In genomic region chr1:150551784-150552691, GRCh38 we compare ENCODE assay signal across 9 cellular contexts. TPM values are rescaled to one million over a fixed set of nuclear protein-coding genes. Genes with fewer than 3 reads are reported as not detected.
DNase-seq lines count a peak whose midpoint lies in the region; ATAC-seq, FAIRE-seq and TF ChIP-seq lines count a peak whose summit lies in the region.
"Had no signal": no experiment of that assay in that cellular context is flagged by ENCODE, and none has a peak within 500 bp of the region (broad histone marks: within the 10 kb centered on the region; RNA-seq: fewer than 3 reads in every experiment).

No MANE protein-coding gene starts in this region.

- TF ChIP-seq EP300 in GM12878 (IDR thresholded peaks at IDR 0.05; ENCODE audit: borderline replicate concordance in 1 of 2, control insufficient read depth in 1 of 2, low read depth in 2 of 2, low read length in 2 of 2): no peak

- no peaks in the 10 kb centered on the region for H4K20me1 ChIP-seq in GM12878 (ENCODE audit: control insufficient read depth, insufficient read depth)

- H3K9me3 Mint-ChIP-seq in IgD-negative memory B cell: peaks cover 0 to 3% (median 0%) of the 10 kb centered on the region in 3 donors

- H3K9me3 ChIP-seq in GM12878 (replicated peaks; ENCODE audit: control insufficient read depth, insufficient read depth, low read length) (no peaks in the 10 kb centered on the region), skeletal muscle tissue (ENCODE audit: control insufficient read depth in 3 of 3, low read length in 3 of 3) (no peaks in the 10 kb centered on the region)

- SMC1A ChIA-PET in GM12878 (lab: Charles Lee; ENCODE audit: uncharacterized antibody, unreplicated experiment): interaction anchor here (1.1 kb wide), 1 partner anchor 69 kb away, joined by 3 read pairs; no protein-coding TSS in a partner anchor

- H3K27ac ChIP-seq in GM12878 (ENCODE audit: control insufficient read depth, insufficient read depth) (no peak overlapping the region), skeletal muscle tissue (ENCODE audit: low read depth, low read length) (peak overlapping the region; percentile 90)
- H3K27ac ChIP-seq: VCaP had no signal

- peak; percentile 88 for DNase-seq in A172 (ENCODE audit: low spot score)
- no peak for DNase-seq in GM12878 (ENCODE audit: low read depth, low spot score)
- peak; percentile 29 for DNase-seq in iPS-NIHi11 (ENCODE audit: low spot score)
- DNase-seq in central memory CD4-positive, alpha-beta T cell: no peak

- H3K4me1 ChIP-seq in GM12878 (ENCODE audit: control insufficient read depth, insufficient read depth, low read length) (peaks cover 3% of the 10 kb centered on the region; the same call in 1 of the 2 replicates), skeletal muscle tissue (ENCODE audit: control insufficient read depth in 3 of 3, insufficient read depth in 3 of 3, low read length in 3 of 3) (peaks cover 30 to 47% (median 32%) of the 10 kb centered on the region in 3 donors)

- H3K9ac ChIP-seq in GM12878 (ENCODE audit: control insufficient read depth, insufficient read depth, low read length): no peak overlapping the region
- H3K9ac ChIP-seq in skeletal muscle tissue (ENCODE audit: low read depth in 1 of 3, low read length in 3 of 3): peak overlapping the region; percentile 12 to 40 (median 19)

- RAD21 ChIA-PET in GM12878 (lab: Charles Lee; ENCODE audit: unreplicated experiment): no interaction called here

- POLR2A ChIA-PET in GM12878 (lab: Charles Lee): interaction anchor here (0.5 to 0.7 kb wide), 3 partner anchors 13 to 200 kb away, joined by 3 to 6 read pairs (median 5); no protein-coding TSS in a partner anchor

- BruUV-seq in GM12878 (replicated peaks; lab: Mats Ljungman, UMichigan): no TSS peak

- peaks cover 2% of the 10 kb centered on the region for H3K36me3 Mint-ChIP-seq in IgD-negative memory B cell

- H3K4me3 Mint-ChIP-seq in IgD-negative memory B cell: peak overlapping the region in 2 of 4 donors; percentile 58

- no peak overlapping the region for H2AFZ ChIP-seq in GM12878 (ENCODE audit: control insufficient read depth, low read depth, low read length)

- TF ChIP-seq POLR2A in GM12878 (IDR thresholded peaks at IDR 0.05; ENCODE audit: low read depth, low read length): no peak

- H3K27ac Mint-ChIP-seq in IgD-negative memory B cell: peak overlapping the region in 2 of 3 donors; percentile 43 to 65

- no peaks in the 10 kb centered on the region for H3K36me3 ChIP-seq in GM12878 (ENCODE audit: control insufficient read depth in 2 of 2, insufficient read depth in 2 of 2, low read length in 1 of 2)
- H3K36me3 ChIP-seq in skeletal muscle tissue (ENCODE audit: control insufficient read depth in 3 of 3, insufficient read depth in 3 of 3, low read length in 3 of 3): peaks cover 9 to 11% (median 10%) of the 10 kb centered on the region in 3 donors

- no peak for TF ChIP-seq RAD21 in GM12878 (IDR thresholded peaks at IDR 0.05; ENCODE audit: insufficient read depth, low read depth, low read length)

- H3K4me3 ChIP-seq in GM12878 (no peak overlapping the region), skeletal muscle tissue (ENCODE audit: low read length in 3 of 3) (no peak overlapping the region)

- H3K4me1 Mint-ChIP-seq in IgD-negative memory B cell: peaks cover 12 to 22% (median 13%) of the 10 kb centered on the region in 3 donors

- intact Hi-C loops in GM12878 (cut with micrococcal nuclease; ENCODE audit: unreplicated experiment): no loop called here

- peaks cover 18% of the 10 kb centered on the region for H3K27me3 Mint-ChIP-seq in IgD-negative memory B cell

- H3K79me2 ChIP-seq in GM12878 (ENCODE audit: control insufficient read depth, insufficient read depth, low read length): no peaks in the 10 kb centered on the region

- no peak overlapping the region for H3K4me2 ChIP-seq in GM12878 (ENCODE audit: control insufficient read depth, insufficient read depth)

- TF ChIP-seq CTCF in GM12878 (IDR thresholded peaks at IDR 0.05 in 2 of 3, conservative IDR thresholded peaks at IDR 0.05 in 1 of 3; ENCODE audit: control insufficient read depth in 2 of 3, extremely low read depth in 1 of 3, insufficient read depth in 1 of 3, low read depth in 3 of 3, low read length in 3 of 3): no peak

- in situ Hi-C loops in GM12878 (cut with MboI): no loop called here

- 19% methylated on average over 10 of the region's 10 CpGs for WGBS in GM12878 (ENCODE audit: insufficient coverage, insufficient replicate concordance, low lambda C conversion rate, missing lambda C conversion rate)

- ATAC-seq in GM12878 (peak; percentile 5; the same call in 2 of the 3 replicates), GM21367 (IDR thresholded peaks at IDR 0.05; ENCODE audit: unreplicated experiment) (no peak), HG03565 (IDR thresholded peaks at IDR 0.05; ENCODE audit: unreplicated experiment) (no peak)

- H3K27me3 ChIP-seq in GM12878 (replicated peaks in 1 of 2; ENCODE audit: control insufficient read depth in 2 of 2, insufficient read depth in 2 of 2, low read length in 1 of 2): no peaks in the 10 kb centered on the region; a peak in 1 of 4 replicates
- H3K27me3 ChIP-seq in skeletal muscle tissue (ENCODE audit: control insufficient read depth in 3 of 3, insufficient read depth in 3 of 3, low read length in 3 of 3): no peaks in the 10 kb centered on the region

- CTCF ChIA-PET in GM12878 (lab: Yijun Ruan, JAX): interaction anchor here (1.1 to 2.9 kb wide), 3 partner anchors 8 to 20 kb away, joined by 3 to 14 read pairs (median 8); no protein-coding TSS in a partner anchor

- FAIRE-seq in GM12878 (lab: Jason Lieb, UNC): peak; percentile 31

RNA-seq across cellular contexts. Expression of gene ADAMTSL4, which starts 2.8 kb away (rescaled TPM):
- 0.38 and 2.3 TPM in 2 replicates for total RNA-seq in A172 (2014; rRNA removed; shearing (Covaris generic))
- polyA plus RNA-seq in IgD-negative memory B cell (0.30 TPM), GM12878 (2011; rRNA removed) (not detected in 2 replicates), GM12878 (2014; fragmentation: Illumina TruSeq; extraction: Trizol) (not detected in 2 replicates), GM12878 (2014; fragmentation: Nextera tagmentation; extraction: Ambion mirVana) (under 1 TPM; 0.04 to 0.05 TPM), GM12878 (2014; rRNA removed) (not detected in 2 replicates), GM12878 (2016; fragmentation: Nextera tagmentation; extraction: Ambion mirVana) (under 1 TPM; 0.04 to 0.09 TPM)
- total RNA-seq in GM12878 (2013; cell fraction: nucleolus; rRNA removed): not detected in 2 replicates
- total RNA-seq in GM12878 (2014; rRNA removed) (not detected in 2 replicates), GM12878 (2014; rRNA removed; fragmentation: Illumina TruSeq; extraction: Trizol) (not detected in 2 replicates), GM12878 (2021) (0.15 and 0.21 TPM in 2 replicates), skeletal muscle tissue (12.0 TPM)
- 0.35 TPM for polyA plus RNA-seq in GM12878 (2011; ENCODE audit: low read depth)
- not detected in 2 replicates for polyA plus RNA-seq in GM12878 (2011; cell fraction: cytosol; rRNA removed)
- 0.06 and 0.15 TPM in 2 replicates for polyA plus RNA-seq in GM12878 (2011; cell fraction: nucleus; rRNA removed)
- polyA plus RNA-seq in GM12878 (2012): 0.13 and 0.49 TPM in 2 replicates
- 0.07 TPM in 1 of 2 replicates, not detected in the other for polyA minus RNA-seq in GM12878 (2011; rRNA and poly(A)+ RNA removed)
- polyA minus RNA-seq in GM12878 (2011; cell fraction: cytosol; rRNA and poly(A)+ RNA removed): not detected in 2 replicates
- polyA minus RNA-seq in GM12878 (2011; cell fraction: nucleus; rRNA and poly(A)+ RNA removed): not detected in 2 replicates

RNA-seq across cellular contexts. Expression of gene MCL1, which starts 27.4 kb away (rescaled TPM):
- total RNA-seq in A172 (2014; rRNA removed; shearing (Covaris generic)): 224 and 246 TPM in 2 replicates
- polyA plus RNA-seq in IgD-negative memory B cell (99.6 TPM), GM12878 (2011; rRNA removed) (102 and 141 TPM in 2 replicates), GM12878 (2014; fragmentation: Illumina TruSeq; extraction: Trizol) (109 and 133 TPM in 2 replicates), GM12878 (2014; fragmentation: Nextera tagmentation; extraction: Ambion mirVana) (10 to 100 TPM; 18.1 to 25.5 TPM), GM12878 (2014; rRNA removed) (74.7 and 80.2 TPM in 2 replicates), GM12878 (2016; fragmentation: Nextera tagmentation; extraction: Ambion mirVana) (10 to 100 TPM; 52.6 to 60.3 TPM)
- total RNA-seq in GM12878 (2013; cell fraction: nucleolus; rRNA removed): 113 and 120 TPM in 2 replicates
- total RNA-seq in GM12878 (2014; rRNA removed) (92.5 and 101 TPM in 2 replicates), GM12878 (2014; rRNA removed; fragmentation: Illumina TruSeq; extraction: Trizol) (99.4 and 99.6 TPM in 2 replicates), GM12878 (2021) (142 and 148 TPM in 2 replicates), skeletal muscle tissue (157 TPM)
- 89.1 TPM for polyA plus RNA-seq in GM12878 (2011; ENCODE audit: low read depth)
- polyA plus RNA-seq in GM12878 (2011; cell fraction: cytosol; rRNA removed): 47.3 and 50.1 TPM in 2 replicates
- polyA plus RNA-seq in GM12878 (2011; cell fraction: nucleus; rRNA removed): 96.0 and 105 TPM in 2 replicates
- polyA plus RNA-seq in GM12878 (2012): 124 and 128 TPM in 2 replicates
- 86.6 and 103 TPM in 2 replicates for polyA minus RNA-seq in GM12878 (2011; rRNA and poly(A)+ RNA removed)
- polyA minus RNA-seq in GM12878 (2011; cell fraction: cytosol; rRNA and poly(A)+ RNA removed): 37.0 and 38.8 TPM in 2 replicates
- polyA minus RNA-seq in GM12878 (2011; cell fraction: nucleus; rRNA and poly(A)+ RNA removed): 89.3 and 122 TPM in 2 replicates

RNA-seq across cellular contexts. Expression of gene FALEC, which starts 36.5 kb away (rescaled TPM):
- 0.55 TPM in 1 of 2 replicates, not detected in the other for total RNA-seq in A172 (2014; rRNA removed; shearing (Covaris generic))
- polyA plus RNA-seq in IgD-negative memory B cell (1.0 TPM), GM12878 (2011; rRNA removed) (0.27 TPM in 1 of 2 replicates, not detected in the other), GM12878 (2014; fragmentation: Illumina TruSeq; extraction: Trizol) (0.40 TPM in 1 of 2 replicates, not detected in the other), GM12878 (2014; fragmentation: Nextera tagmentation; extraction: Ambion mirVana) (under 1 TPM in 1 of 2 experiments, not detected in 1; 0.21 TPM), GM12878 (2014; rRNA removed) (not detected in 2 replicates), GM12878 (2016; fragmentation: Nextera tagmentation; extraction: Ambion mirVana) (under 1 TPM; 0.32 to 0.71 TPM)
- total RNA-seq in GM12878 (2013; cell fraction: nucleolus; rRNA removed): not detected in 2 replicates
- total RNA-seq in GM12878 (2014; rRNA removed) (not detected in 2 replicates), GM12878 (2014; rRNA removed; fragmentation: Illumina TruSeq; extraction: Trizol) (0.31 and 0.37 TPM in 2 replicates), GM12878 (2021) (0.41 TPM in 1 of 2 replicates, not detected in the other), skeletal muscle tissue (not detected)
- polyA plus RNA-seq in GM12878 (2011; ENCODE audit: low read depth): not detected
- polyA plus RNA-seq in GM12878 (2011; cell fraction: cytosol; rRNA removed): not detected in 2 replicates
- 0.27 TPM in 1 of 2 replicates, not detected in the other for polyA plus RNA-seq in GM12878 (2011; cell fraction: nucleus; rRNA removed)
- not detected in 2 replicates for polyA plus RNA-seq in GM12878 (2012)
- polyA minus RNA-seq in GM12878 (2011; rRNA and poly(A)+ RNA removed): not detected in 2 replicates
- not detected in 2 replicates for polyA minus RNA-seq in GM12878 (2011; cell fraction: cytosol; rRNA and poly(A)+ RNA removed)
- 0.60 and 1.2 TPM in 2 replicates for polyA minus RNA-seq in GM12878 (2011; cell fraction: nucleus; rRNA and poly(A)+ RNA removed)

RNA-seq across cellular contexts. Expression of gene ECM1, which starts 44.1 kb away (rescaled TPM):
- total RNA-seq in A172 (2014; rRNA removed; shearing (Covaris generic)): 101 and 135 TPM in 2 replicates
- polyA plus RNA-seq in IgD-negative memory B cell: 0.11 TPM
- total RNA-seq in GM12878 (2013; cell fraction: nucleolus; rRNA removed): 2.4 and 3.7 TPM in 2 replicates
- total RNA-seq in GM12878 (2014; rRNA removed): 0.22 and 0.34 TPM in 2 replicates
- 0.28 and 0.36 TPM in 2 replicates for total RNA-seq in GM12878 (2014; rRNA removed; fragmentation: Illumina TruSeq; extraction: Trizol)
- total RNA-seq in GM12878 (2021): 1.0 and 1.3 TPM in 2 replicates
- 0.37 TPM for polyA plus RNA-seq in GM12878 (2011; ENCODE audit: low read depth)
- 0.55 and 1.0 TPM in 2 replicates for polyA plus RNA-seq in GM12878 (2011; rRNA removed)
- polyA plus RNA-seq in GM12878 (2011; cell fraction: cytosol; rRNA removed): 0.69 and 0.95 TPM in 2 replicates
- polyA plus RNA-seq in GM12878 (2011; cell fraction: nucleus; rRNA removed): 8.4 and 8.6 TPM in 2 replicates
- polyA plus RNA-seq in GM12878 (2012): 0.89 and 1.00 TPM in 2 replicates
- 0.84 and 1.1 TPM in 2 replicates for polyA plus RNA-seq in GM12878 (2014; fragmentation: Illumina TruSeq; extraction: Trizol)
- under 1 TPM; 0.06 to 0.35 TPM for polyA plus RNA-seq in GM12878 (2014; fragmentation: Nextera tagmentation; extraction: Ambion mirVana)
- polyA plus RNA-seq in GM12878 (2014; rRNA removed): 0.55 and 0.91 TPM in 2 replicates
- polyA plus RNA-seq in GM12878 (2016; fragmentation: Nextera tagmentation; extraction: Ambion mirVana): 1 to 10 TPM in 1 of 2 experiments, under 1 TPM in 1; 0.66 to 1.1 TPM
- polyA minus RNA-seq in GM12878 (2011; rRNA and poly(A)+ RNA removed): 0.51 and 1.3 TPM in 2 replicates
- 0.31 TPM in 1 of 2 replicates, not detected in the other for polyA minus RNA-seq in GM12878 (2011; cell fraction: cytosol; rRNA and poly(A)+ RNA removed)
- 1.3 and 1.5 TPM in 2 replicates for polyA minus RNA-seq in GM12878 (2011; cell fraction: nucleus; rRNA and poly(A)+ RNA removed)
- total RNA-seq in skeletal muscle tissue: 0.52 TPM

Comparison
In these comparisons a context has a peak if more than half of its experiments do, and no peak if none do; other contexts are left out.
1. DNase-seq: peak in A172 (single experiment) and iPS-NIHi11 (single experiment); none in GM12878 (single experiment) and central memory CD4-positive, alpha-beta T cell (single experiment).